In genomic region chr1:247386695-247387094, GRCh38 we compare ENCODE assay signal across 14 cellular contexts. TPM values are rescaled to one million over a fixed set of nuclear protein-coding genes. Genes with fewer than 3 reads are reported as not detected.
DNase-seq lines count a peak whose midpoint lies in the region; ATAC-seq, FAIRE-seq and TF ChIP-seq lines count a peak whose summit lies in the region.
"Had no signal": no experiment of that assay in that cellular context is flagged by ENCODE, and none has a peak within 500 bp of the region (broad histone marks: within the 10 kb centered on the region; RNA-seq: fewer than 3 reads in every experiment).

No MANE protein-coding gene starts in this region.

- H3K18ac ChIP-seq in H1 (ENCODE audit: extremely low read depth, low read length): no peak overlapping the region

- H3K27me3 Mint-ChIP-seq in activated CD4-positive, alpha-beta memory T cell treated with anti-CD3 and anti-CD28 coated beads, Interleukin-2, amount 10 ng/mL, durations not matched to agents 7 days and 5 days: peaks cover 20% of the 10 kb centered on the region

- H2AFZ ChIP-seq in H1 (ENCODE audit: low read length) (no peak overlapping the region), osteoblast (ENCODE audit: low read length) (peak overlapping the region; percentile 60)

- H3K79me2 ChIP-seq in H1 (ENCODE audit: control insufficient read depth in 1 of 2, insufficient read depth in 2 of 2, low read length in 2 of 2) (no peaks in the 10 kb centered on the region), osteoblast (ENCODE audit: insufficient read depth, low read length) (no peaks in the 10 kb centered on the region)

- no peak overlapping the region for H3K4ac ChIP-seq in H1 (replicated peaks; ENCODE audit: insufficient read length, low read depth, low read length)

- no peak for TF ChIP-seq RAD21 in H1 (IDR thresholded peaks at IDR 0.05 in 1 of 2, conservative IDR thresholded peaks at IDR 0.05 in 1 of 2; ENCODE audit: low read depth in 2 of 2, low read length in 2 of 2)

- H3K4me3 ChIP-seq in H1 (ENCODE audit: extremely low read depth in 1 of 4, insufficient read depth in 2 of 4, low read depth in 3 of 4, low read length in 4 of 4): no peak overlapping the region
- no peak overlapping the region for H3K4me3 ChIP-seq in osteoblast (ENCODE audit: insufficient read depth, low read length)
- H3K4me3 ChIP-seq: HAP-1 had no signal

- TF ChIP-seq POLR2A in H1 (IDR thresholded peaks at IDR 0.05; ENCODE audit: control extremely low read depth in 1 of 2, low read depth in 2 of 2, low read length in 2 of 2): no peak

- no peak overlapping the region for H3K4me2 ChIP-seq in H1 (ENCODE audit: insufficient read depth in 1 of 2, low read depth in 2 of 2, low read length in 2 of 2)
- H3K4me2 ChIP-seq in osteoblast (ENCODE audit: insufficient read depth, low read length): no peak overlapping the region

- no peaks in the 10 kb centered on the region for H3K36me3 Mint-ChIP-seq in activated CD4-positive, alpha-beta memory T cell treated with anti-CD3 and anti-CD28 coated beads, Interleukin-2, amount 10 ng/mL, durations not matched to agents 7 days and 5 days (ENCODE audit: low read depth)

- H3K9ac ChIP-seq in H1 (replicated peaks in 1 of 4; ENCODE audit: extremely low read depth in 1 of 4, low read depth in 3 of 4, low read length in 3 of 4): no peak overlapping the region

- peaks cover 7% of the 10 kb centered on the region for H3K9me3 Mint-ChIP-seq in activated CD4-positive, alpha-beta memory T cell treated with anti-CD3 and anti-CD28 coated beads, Interleukin-2, amount 10 ng/mL, durations not matched to agents 7 days and 5 days

- no peak overlapping the region for H3K14ac ChIP-seq in H1 (ENCODE audit: insufficient read length)

- H3K23me2 ChIP-seq in H1 (ENCODE audit: low read depth, low read length): no peaks in the 10 kb centered on the region

- TF ChIP-seq CTCF in H1 (IDR thresholded peaks at IDR 0.05; ENCODE audit: control extremely low read depth in 1 of 3, insufficient read depth in 1 of 3, low read depth in 1 of 3, low read length in 3 of 3): no peak
- TF ChIP-seq CTCF in osteoblast (IDR thresholded peaks at IDR 0.05; ENCODE audit: extremely low read depth, low read depth, low read length): no peak

- H3K27ac ChIP-seq in H1 (ENCODE audit: low read depth, low read length) (no peak overlapping the region), osteoblast (ENCODE audit: low read depth, low read length) (no peak overlapping the region)

- H2BK12ac ChIP-seq in H1 (ENCODE audit: low read depth, low read length): no peak overlapping the region

- no peak for TF ChIP-seq EP300 in H1 (IDR thresholded peaks at IDR 0.05; ENCODE audit: borderline replicate concordance in 1 of 2, low read depth in 2 of 2, low read length in 2 of 2)

- H3K4me1 ChIP-seq in H1 (replicated peaks in 1 of 4; ENCODE audit: control insufficient read depth in 3 of 4, insufficient read depth in 4 of 4, low read length in 3 of 4) (peaks cover 0 to 7% (median 6%) of the 10 kb centered on the region in 4 experiments), osteoblast (ENCODE audit: insufficient read depth, low read length) (peaks cover 16% of the 10 kb centered on the region)
- H3K4me1 ChIP-seq: Caco-2 had no signal

- no peak overlapping the region for H2BK20ac ChIP-seq in H1 (ENCODE audit: low read length)

- FAIRE-seq in RCC 7860 (lab: Jason Lieb, UNC) (no peak), H1 (lab: Jason Lieb, UNC) (no peak)

- peaks cover 33% of the 10 kb centered on the region for H3K4me1 Mint-ChIP-seq in activated CD4-positive, alpha-beta memory T cell treated with anti-CD3 and anti-CD28 coated beads, Interleukin-2, amount 10 ng/mL, durations not matched to agents 7 days and 5 days

- POLR2A ChIA-PET in H1 (lab: Charles Lee; ENCODE audit: partially characterized antibody): interaction anchor here (1.2 to 1.9 kb wide), 2 partner anchors 8 to 10 kb away, joined by 3 to 9 read pairs; no protein-coding TSS in a partner anchor
- POLR2A ChIA-PET in activated CD4-positive, alpha-beta memory T cell treated with anti-CD3 and anti-CD28 coated beads, Interleukin-2, amount 10 ng/mL, durations not matched to agents 7 days and 5 days (lab: Charles Lee): no interaction called here

- ATAC-seq in HG02840 (IDR thresholded peaks at IDR 0.05; ENCODE audit: low FRiP score, unreplicated experiment) (no peak), GM21529 (IDR thresholded peaks at IDR 0.05; ENCODE audit: unreplicated experiment) (no peak), GM18907 (IDR thresholded peaks at IDR 0.05; ENCODE audit: unreplicated experiment) (no peak)

- no peak overlapping the region for H2BK120ac ChIP-seq in H1 (replicated peaks; ENCODE audit: low read depth, low read length)

- H3K27me3 ChIP-seq in H1 (replicated peaks in 1 of 4; ENCODE audit: control insufficient read depth in 3 of 4, extremely low read depth in 1 of 4, insufficient read depth in 3 of 4, low read length in 3 of 4) (peaks cover 0 to 7% (median 2%) of the 10 kb centered on the region in 4 experiments; a peak in 3 of 7 replicates), osteoblast (ENCODE audit: insufficient read depth, low read length) (no peaks in the 10 kb centered on the region)

- H4K20me1 ChIP-seq in H1 (replicated peaks in 1 of 2; ENCODE audit: control insufficient read depth in 1 of 2, insufficient read depth in 2 of 2, low read length in 2 of 2) (no peaks in the 10 kb centered on the region), osteoblast (ENCODE audit: insufficient read depth, low read length) (no peaks in the 10 kb centered on the region)

- no peak overlapping the region for H3K23ac ChIP-seq in H1 (ENCODE audit: insufficient read length)

- H3K36me3 ChIP-seq in H1 (ENCODE audit: control insufficient read depth in 2 of 4, insufficient read depth in 4 of 4, low read length in 3 of 4) (no peaks in the 10 kb centered on the region; a peak in 1 of 8 replicates), osteoblast (ENCODE audit: insufficient read depth, low read length) (no peaks in the 10 kb centered on the region)
- H3K36me3 ChIP-seq: HAP-1 had no signal

- H4K5ac ChIP-seq in H1 (ENCODE audit: insufficient read length, low read depth, low read length): no peak overlapping the region

- H3K4me3 Mint-ChIP-seq in activated CD4-positive, alpha-beta memory T cell treated with anti-CD3 and anti-CD28 coated beads, Interleukin-2, amount 10 ng/mL, durations not matched to agents 7 days and 5 days: no peak overlapping the region

- no peak overlapping the region for H3K56ac ChIP-seq in H1 (replicated peaks; ENCODE audit: insufficient read length, low read depth, low read length)

- no peaks in the 10 kb centered on the region; the same call in 1 of the 2 replicates for H3K79me1 ChIP-seq in H1 (ENCODE audit: low read depth, low read length)

- H3K9me3 ChIP-seq in H1 (ENCODE audit: insufficient read depth in 2 of 2, low read depth in 1 of 2, low read length in 1 of 2) (peaks cover 12 to 17% of the 10 kb centered on the region in 2 experiments; a peak in 2 of 4 replicates), osteoblast (ENCODE audit: low read depth, low read length) (no peaks in the 10 kb centered on the region)
- H3K9me3 ChIP-seq: Caco-2, HAP-1 had no signal

- no peak overlapping the region for H2BK5ac ChIP-seq in H1 (ENCODE audit: low read depth, low read length)

- DNase-seq in ELR (ENCODE audit: low read depth) (peak; percentile 69), RCC 7860 (ENCODE audit: low spot score) (peak; percentile 31), H1 (ENCODE audit: low read depth in 1 of 2, low spot score in 2 of 2) (no peak), osteoblast (ENCODE audit: insufficient read length, low spot score, missing footprints) (peak; percentile 80)
- no peak for DNase-seq in activated CD4-positive, alpha-beta memory T cell treated with anti-CD3 and anti-CD28 coated beads, Interleukin-2, amount 10 ng/mL, durations not matched to agents 7 days and 5 days
- DNase-seq: Caco-2; NCI-H1694; stimulated activated CD4-positive, alpha-beta T cell treated with anti-CD3 and anti-CD28 coated beads, Interleukin-2, amount 100 ng/mL, for 48 hours; stimulated activated naive CD4-positive, alpha-beta T cell treated with Interleukin-2 at 50 U/mL for 16 hours had no signal

- no peak overlapping the region for H3K27ac Mint-ChIP-seq in activated CD4-positive, alpha-beta memory T cell treated with anti-CD3 and anti-CD28 coated beads, Interleukin-2, amount 10 ng/mL, durations not matched to agents 7 days and 5 days

- no peak overlapping the region for H2BK15ac ChIP-seq in H1 (ENCODE audit: low read length)

- CTCF ChIA-PET in H1 (lab: Charles Lee; ENCODE audit: partially characterized antibody): interaction anchor here (1.1 to 5.8 kb wide), 5 partner anchors 11 to 100 kb away, joined by 3 to 53 read pairs (median 12); no protein-coding TSS in a partner anchor
- CTCF ChIA-PET in activated CD4-positive, alpha-beta memory T cell treated with anti-CD3 and anti-CD28 coated beads, Interleukin-2, amount 10 ng/mL, durations not matched to agents 7 days and 5 days (lab: Charles Lee): interaction anchor here (0.6 kb wide), 1 partner anchor 100 kb away, joined by 3 read pairs; no protein-coding TSS in a partner anchor

- WGBS in H1 (ENCODE audit: extremely low coverage in 1 of 2, insufficient coverage in 1 of 2, insufficient read length in 1 of 2, insufficient replicate concordance in 2 of 2, low coverage in 1 of 2, low lambda C conversion rate in 2 of 2, missing lambda C conversion rate in 1 of 2), 2 experiments: 93% methylated on average over 3 of the region's 3 CpGs; no CpG with 5 or more reads in 1 of the 2 experiments

- no peak overlapping the region for H4K8ac ChIP-seq in H1 (ENCODE audit: extremely low read depth, insufficient read depth, low read length)

- no peak overlapping the region for H4K91ac ChIP-seq in H1 (replicated peaks; ENCODE audit: insufficient read length, low read length)

- no peak overlapping the region for H2AK5ac ChIP-seq in H1 (ENCODE audit: low read depth, low read length)

RNA-seq across cellular contexts. Expression of gene NLRP3, which starts 29.3 kb away (rescaled TPM):
- 0.19 and 0.23 TPM in 2 replicates for total RNA-seq in H1 (2021; fragmentation: NEBNext Ultra II Directional; extraction: Animal tissue kit (Norgen Biotek cat#: 25700))
- 0.03 and 0.05 TPM in 2 replicates for polyA plus RNA-seq in H1 (2011; rRNA removed)
- polyA plus RNA-seq in H1 (2011; cell fraction: cytosol; rRNA removed): 0.08 TPM
- polyA plus RNA-seq in H1 (2011; cell fraction: nucleus; rRNA removed): 0.14 TPM
- 0.05 to 0.39 TPM (median 0.10 TPM) in 4 replicates for polyA plus RNA-seq in H1 (2012, experiment 1 of 2)
- polyA plus RNA-seq in H1 (2012, experiment 2 of 2): not detected
- polyA plus RNA-seq in H1 (2013, experiment 1 of 2): 0.04 TPM
- polyA plus RNA-seq in H1 (2013, experiment 2 of 2): 0.02 TPM
- polyA minus RNA-seq in H1 (2011; rRNA and poly(A)+ RNA removed): 0.03 and 0.10 TPM in 2 replicates
- polyA minus RNA-seq in H1 (2011; cell fraction: cytosol; rRNA and poly(A)+ RNA removed): 0.29 TPM
- polyA minus RNA-seq in H1 (2011; cell fraction: nucleus; rRNA and poly(A)+ RNA removed): not detected
- total RNA-seq in osteoblast: 0.36 and 0.59 TPM in 2 replicates
- under 1 TPM; 0.25 to 0.40 TPM for total RNA-seq in activated CD4-positive, alpha-beta memory T cell treated with anti-CD3 and anti-CD28 coated beads, Interleukin-2, amount 10 ng/mL, durations not matched to agents 7 days and 5 days
- total RNA-seq: Caco-2, pulmonary artery endothelial cell had no signal

RNA-seq across cellular contexts. Expression of gene ZNF496, which starts 55.0 kb away (rescaled TPM):
- total RNA-seq in H1 (2021; fragmentation: NEBNext Ultra II Directional; extraction: Animal tissue kit (Norgen Biotek cat#: 25700)): 64.2 and 71.4 TPM in 2 replicates
- 27.9 and 37.9 TPM in 2 replicates for polyA plus RNA-seq in H1 (2011; rRNA removed)
- polyA plus RNA-seq in H1 (2011; cell fraction: cytosol; rRNA removed): 42.8 TPM
- 51.4 TPM for polyA plus RNA-seq in H1 (2011; cell fraction: nucleus; rRNA removed)
- polyA plus RNA-seq in H1 (2012, experiment 1 of 2): 31.0 to 41.1 TPM (median 37.4 TPM) in 4 replicates
- 31.9 TPM for polyA plus RNA-seq in H1 (2012, experiment 2 of 2)
- polyA plus RNA-seq in H1 (2013, experiment 1 of 2): 25.3 TPM
- 25.6 TPM for polyA plus RNA-seq in H1 (2013, experiment 2 of 2)
- 67.6 and 73.6 TPM in 2 replicates for polyA minus RNA-seq in H1 (2011; rRNA and poly(A)+ RNA removed)
- polyA minus RNA-seq in H1 (2011; cell fraction: cytosol; rRNA and poly(A)+ RNA removed): 49.5 TPM
- 46.4 TPM for polyA minus RNA-seq in H1 (2011; cell fraction: nucleus; rRNA and poly(A)+ RNA removed)
- 27.7 and 29.3 TPM in 2 replicates for total RNA-seq in osteoblast
- total RNA-seq in activated CD4-positive, alpha-beta memory T cell treated with anti-CD3 and anti-CD28 coated beads, Interleukin-2, amount 10 ng/mL, durations not matched to agents 7 days and 5 days: 1 to 10 TPM; 6.4 to 6.5 TPM

Comparison
In these comparisons a context has a peak if more than half of its experiments do, and no peak if none do; other contexts are left out.
1. DNase-seq: peak in ELR (single experiment), RCC 7860 (single experiment) and osteoblast (single experiment); none in H1 (0 of 2) and activated CD4-positive, alpha-beta memory T cell treated with anti-CD3 and anti-CD28 coated beads, Interleukin-2, amount 10 ng/mL, durations not matched to agents 7 days and 5 days (single experiment).